In the genomic region with DNA sequence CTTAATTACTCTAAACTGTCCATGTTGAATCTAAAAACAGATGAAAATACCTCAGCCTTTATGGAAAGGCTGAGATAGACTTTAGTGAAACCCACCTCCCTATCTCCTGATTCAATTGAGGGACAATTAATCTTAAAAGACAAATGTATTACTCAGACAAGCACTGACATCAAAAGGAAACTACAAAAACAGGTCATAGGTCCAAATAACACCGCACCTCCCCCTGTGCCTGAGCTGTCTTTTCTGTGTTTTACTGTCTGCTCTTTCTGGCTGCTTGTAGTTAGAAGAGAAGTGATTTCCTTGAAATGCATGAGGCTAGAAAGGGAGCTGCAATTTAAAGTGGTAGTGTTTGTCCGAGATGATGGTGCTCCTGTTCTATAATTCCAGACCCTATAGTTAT, we compare ENCODE assay signal across 32 cellular contexts. TPM values are rescaled to one million over a fixed set of nuclear protein-coding genes. Genes with fewer than 3 reads are reported as not detected.
DNase-seq lines count a peak whose midpoint lies in the region; ATAC-seq, FAIRE-seq and TF ChIP-seq lines count a peak whose summit lies in the region.
"Had no signal": no experiment of that assay in that cellular context is flagged by ENCODE, and none has a peak within 500 bp of the region (broad histone marks: within the 10 kb centered on the region; RNA-seq: fewer than 3 reads in every experiment).

No MANE protein-coding gene starts in this region.

- no peak for TF ChIP-seq RAD21 in A549 (conservative IDR thresholded peaks at IDR 0.05 in 1 of 2, IDR thresholded peaks at IDR 0.05 in 1 of 2)

- peak overlapping the region; percentile 35 for H3K4me2 ChIP-seq in A549
- H3K4me2 ChIP-seq: SK-N-SH had no signal

- H3K27ac ChIP-seq in A549 (peak overlapping the region; percentile 17 to 42; a peak in 4 of 6 replicates), upper lobe of right lung (no peak overlapping the region)
- H3K27ac ChIP-seq: GM23248, skin epidermis had no signal

- WGBS in A549 (ENCODE audit: missing lambda C conversion rate): 79% methylated on average over 2 of the region's 2 CpGs

- peaks cover 23% of the 10 kb centered on the region; the same call in 2 of the 3 replicates for H3K9me3 ChIP-seq in A549
- peaks cover 15% of the 10 kb centered on the region for H3K9me3 ChIP-seq in upper lobe of right lung

- no peaks in the 10 kb centered on the region for H3K36me3 ChIP-seq in upper lobe of right lung

- H3K4me3 ChIP-seq in A549 (no peak overlapping the region), upper lobe of right lung (no peak overlapping the region)
- H3K4me3 ChIP-seq: GM23248, skin epidermis had no signal

- TF ChIP-seq POLR2A in A549 (IDR thresholded peaks at IDR 0.05; ENCODE audit: low read length): no peak

- intact Hi-C loops in upper lobe of right lung (cut with DNase I): no loop called here

- ATAC-seq in A549 (no peak), GM21786 (IDR thresholded peaks at IDR 0.05; ENCODE audit: unreplicated experiment) (no peak), upper lobe of right lung (no peak)
- ATAC-seq: effector memory CD8-positive, alpha-beta T cell; PC-3; stimulated activated naive B cell treated with anti-CD40 and anti-IgM and Interleukin-4, amounts not matched to agents 10 μg/mL and 1 μg/mL and 100 μg/mL, for 72 hours had no signal

- peak; percentile 64 for DNase-seq in activated effector memory CD4-positive, alpha-beta T cell treated with anti-CD3 and anti-CD28 coated beads, Interleukin-2, amount 50 U/mL, for 16 hours
- no peak for DNase-seq in activated effector memory CD4-positive, alpha-beta T cell treated with Interleukin-2 at 50 U/mL for 16 hours
- no peak for DNase-seq in A549 (ENCODE audit: low read depth in 1 of 2, low spot score in 1 of 2)
- peak; percentile 18 for DNase-seq in NCI-H69 (lab: John Stamatoyannopoulos, UW)
- peak; percentile 13 for DNase-seq in kidney tubule cell (ENCODE audit: low spot score)
- no peak for DNase-seq in upper lobe of right lung
- DNase-seq in islet precursor cell: no peak
- DNase-seq: activated B cell treated with CpG ODN at 0.5 μM for 24 hours; CD8-positive, alpha-beta memory T cell; DMS 273 treated with DMSO at 0.1 percent for 48 hours; effector memory CD8-positive, alpha-beta T cell; GM23248; MM.1S; NCI-H2029; NCI-H524; PC-3; SK-N-SH; stimulated activated naive B cell treated with anti-CD40 and anti-IgM and Interleukin-4, amounts not matched to agents 10 μg/mL and 1 μg/mL and 100 μg/mL, for 72 hours; substantia nigra had no signal

- TF ChIP-seq CTCF in A549 (IDR thresholded peaks at IDR 0.05) (no peak), upper lobe of right lung (IDR thresholded peaks at IDR 0.05) (no peak)

- H3K27me3 ChIP-seq in upper lobe of right lung: no peaks in the 10 kb centered on the region

- CTCF ChIA-PET in A549 (lab: Yijun Ruan, JAX): no interaction called here

- TF ChIP-seq EP300 in A549 (IDR thresholded peaks at IDR 0.05): no peak

- peaks cover 11% of the 10 kb centered on the region for H3K4me1 ChIP-seq in A549
- H3K4me1 ChIP-seq in upper lobe of right lung: no peaks in the 10 kb centered on the region

- POLR2A ChIA-PET in A549 (lab: Yijun Ruan, JAX): no interaction called here

- no peak for FAIRE-seq in A549 (lab: Jason Lieb, UNC)
- FAIRE-seq: islet of Langerhans had no signal

TF ChIP-seq in A549, 52 proteins besides CTCF, POLR2A, EP300 and RAD21:
- TF ChIP-seq RFX5 (IDR thresholded peaks at IDR 0.05) (no peak), BHLHE40 (IDR thresholded peaks at IDR 0.05; ENCODE audit: low read depth, low read length) (no peak), CHD2 (IDR thresholded peaks at IDR 0.05; ENCODE audit: low read length, partially characterized antibody) (no peak), HOXB5 (CRISPR knock-in tag; IDR thresholded peaks at IDR 0.05) (no peak), ZC3H11A (IDR thresholded peaks at IDR 0.05) (no peak), FOXS1 (CRISPR knock-in tag; IDR thresholded peaks at IDR 0.05) (no peak), HOXA7 (CRISPR knock-in tag; IDR thresholded peaks at IDR 0.05) (no peak), FOSB (CRISPR knock-in tag; IDR thresholded peaks at IDR 0.05) (no peak), NR3C1 (IDR thresholded peaks at IDR 0.05) (no peak), CHD4 (IDR thresholded peaks at IDR 0.05; ENCODE audit: borderline replicate concordance) (no peak), ZSCAN20 (CRISPR knock-in tag; IDR thresholded peaks at IDR 0.05) (no peak), HDAC2 (IDR thresholded peaks at IDR 0.05) (no peak), JUN (IDR thresholded peaks at IDR 0.05) (no peak), HOXB13 (CRISPR knock-in tag; IDR thresholded peaks at IDR 0.05; ENCODE audit: low read depth) (no peak), MAZ (IDR thresholded peaks at IDR 0.05; ENCODE audit: borderline replicate concordance, low read depth, low read length) (no peak), HEYL (CRISPR knock-in tag; IDR thresholded peaks at IDR 0.05) (no peak)
- TF ChIP-seq, protein P1, sequence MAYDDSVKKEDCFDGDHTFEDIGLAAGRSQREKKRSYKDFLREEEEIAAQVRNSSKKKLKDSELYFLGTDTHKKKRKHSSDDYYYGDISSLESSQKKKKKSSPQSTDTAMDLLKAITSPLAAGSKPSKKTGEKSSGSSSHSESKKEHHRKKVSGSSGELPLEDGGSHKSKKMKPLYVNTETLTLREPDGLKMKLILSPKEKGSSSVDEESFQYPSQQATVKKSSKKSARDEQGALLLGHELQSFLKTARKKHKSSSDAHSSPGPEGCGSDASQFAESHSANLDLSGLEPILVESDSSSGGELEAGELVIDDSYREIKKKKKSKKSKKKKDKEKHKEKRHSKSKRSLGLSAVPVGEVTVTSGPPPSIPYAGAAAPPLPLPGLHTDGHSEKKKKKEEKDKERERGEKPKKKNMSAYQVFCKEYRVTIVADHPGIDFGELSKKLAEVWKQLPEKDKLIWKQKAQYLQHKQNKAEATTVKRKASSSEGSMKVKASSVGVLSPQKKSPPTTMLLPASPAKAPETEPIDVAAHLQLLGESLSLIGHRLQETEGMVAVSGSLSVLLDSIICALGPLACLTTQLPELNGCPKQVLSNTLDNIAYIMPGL (CRISPR knock-in tag; IDR thresholded peaks at IDR 0.05; ENCODE audit: borderline replicate concordance): no peak
- TF ChIP-seq, protein P2, sequence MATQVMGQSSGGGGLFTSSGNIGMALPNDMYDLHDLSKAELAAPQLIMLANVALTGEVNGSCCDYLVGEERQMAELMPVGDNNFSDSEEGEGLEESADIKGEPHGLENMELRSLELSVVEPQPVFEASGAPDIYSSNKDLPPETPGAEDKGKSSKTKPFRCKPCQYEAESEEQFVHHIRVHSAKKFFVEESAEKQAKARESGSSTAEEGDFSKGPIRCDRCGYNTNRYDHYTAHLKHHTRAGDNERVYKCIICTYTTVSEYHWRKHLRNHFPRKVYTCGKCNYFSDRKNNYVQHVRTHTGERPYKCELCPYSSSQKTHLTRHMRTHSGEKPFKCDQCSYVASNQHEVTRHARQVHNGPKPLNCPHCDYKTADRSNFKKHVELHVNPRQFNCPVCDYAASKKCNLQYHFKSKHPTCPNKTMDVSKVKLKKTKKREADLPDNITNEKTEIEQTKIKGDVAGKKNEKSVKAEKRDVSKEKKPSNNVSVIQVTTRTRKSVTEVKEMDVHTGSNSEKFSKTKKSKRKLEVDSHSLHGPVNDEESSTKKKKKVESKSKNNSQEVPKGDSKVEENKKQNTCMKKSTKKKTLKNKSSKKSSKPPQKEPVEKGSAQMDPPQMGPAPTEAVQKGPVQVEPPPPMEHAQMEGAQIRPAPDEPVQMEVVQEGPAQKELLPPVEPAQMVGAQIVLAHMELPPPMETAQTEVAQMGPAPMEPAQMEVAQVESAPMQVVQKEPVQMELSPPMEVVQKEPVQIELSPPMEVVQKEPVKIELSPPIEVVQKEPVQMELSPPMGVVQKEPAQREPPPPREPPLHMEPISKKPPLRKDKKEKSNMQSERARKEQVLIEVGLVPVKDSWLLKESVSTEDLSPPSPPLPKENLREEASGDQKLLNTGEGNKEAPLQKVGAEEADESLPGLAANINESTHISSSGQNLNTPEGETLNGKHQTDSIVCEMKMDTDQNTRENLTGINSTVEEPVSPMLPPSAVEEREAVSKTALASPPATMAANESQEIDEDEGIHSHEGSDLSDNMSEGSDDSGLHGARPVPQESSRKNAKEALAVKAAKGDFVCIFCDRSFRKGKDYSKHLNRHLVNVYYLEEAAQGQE (IDR thresholded peaks at IDR 0.05): no peak
- TF ChIP-seq, protein P3, sequence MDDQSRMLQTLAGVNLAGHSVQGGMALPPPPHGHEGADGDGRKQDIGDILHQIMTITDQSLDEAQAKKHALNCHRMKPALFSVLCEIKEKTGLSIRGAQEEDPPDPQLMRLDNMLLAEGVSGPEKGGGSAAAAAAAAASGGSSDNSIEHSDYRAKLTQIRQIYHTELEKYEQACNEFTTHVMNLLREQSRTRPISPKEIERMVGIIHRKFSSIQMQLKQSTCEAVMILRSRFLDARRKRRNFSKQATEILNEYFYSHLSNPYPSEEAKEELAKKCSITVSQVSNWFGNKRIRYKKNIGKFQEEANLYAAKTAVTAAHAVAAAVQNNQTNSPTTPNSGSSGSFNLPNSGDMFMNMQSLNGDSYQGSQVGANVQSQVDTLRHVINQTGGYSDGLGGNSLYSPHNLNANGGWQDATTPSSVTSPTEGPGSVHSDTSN (IDR thresholded peaks at IDR 0.05): no peak
- TF ChIP-seq, protein P4, sequence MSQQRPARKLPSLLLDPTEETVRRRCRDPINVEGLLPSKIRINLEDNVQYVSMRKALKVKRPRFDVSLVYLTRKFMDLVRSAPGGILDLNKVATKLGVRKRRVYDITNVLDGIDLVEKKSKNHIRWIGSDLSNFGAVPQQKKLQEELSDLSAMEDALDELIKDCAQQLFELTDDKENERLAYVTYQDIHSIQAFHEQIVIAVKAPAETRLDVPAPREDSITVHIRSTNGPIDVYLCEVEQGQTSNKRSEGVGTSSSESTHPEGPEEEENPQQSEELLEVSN (IDR thresholded peaks at IDR 0.05; ENCODE audit: borderline replicate concordance, low read depth): no peak

RNA-seq across cellular contexts. Expression of a gene that starts 16.1 kb away (rescaled TPM):
- 0.52 and 0.62 TPM in 2 replicates for polyA plus RNA-seq in A549 (2011; rRNA removed)
- 0.05 and 0.12 TPM in 2 replicates for polyA plus RNA-seq in A549 (2012; cell fraction: cytosol; rRNA removed)
- polyA plus RNA-seq in A549 (2012; cell fraction: nucleus; rRNA removed): 0.36 and 0.47 TPM in 2 replicates
- 0.10 to 0.16 TPM (median 0.13 TPM) in 3 replicates for polyA plus RNA-seq in A549 (2017; fragmentation: RNase III; extraction: RNeasy Plus Mini Kit Qiagen cat#74134 plus additional on column Dnase treatment)
- polyA minus RNA-seq in A549 (2011; rRNA and poly(A)+ RNA removed): 0.78 and 0.95 TPM in 2 replicates
- total RNA-seq in upper lobe of right lung: 0.55 TPM
- total RNA-seq: activated B cell treated with CpG ODN at 0.5 μM for 24 hours; activated CD8-positive, alpha-beta memory T cell treated with anti-CD3 and anti-CD28 coated beads for 36 hours; GM23248; lower leg skin; mesothelial cell of epicardium; osteoblast; PC-3 had no signal
- polyA plus RNA-seq: AG04450; BJ; CD8-positive, alpha-beta memory T cell; esophagus; GM23248; SK-N-SH had no signal

RNA-seq across cellular contexts. Expression of a gene that starts 27.7 kb away (rescaled TPM):
- polyA plus RNA-seq in A549 (2011; rRNA removed) (1.1 and 1.2 TPM in 2 replicates), A549 (2017; fragmentation: RNase III; extraction: RNeasy Plus Mini Kit Qiagen cat#74134 plus additional on column Dnase treatment) (0.37 to 0.58 TPM (median 0.54 TPM) in 3 replicates)
- 0.34 and 0.60 TPM in 2 replicates for polyA plus RNA-seq in A549 (2012; cell fraction: cytosol; rRNA removed)
- 0.25 and 0.26 TPM in 2 replicates for polyA plus RNA-seq in A549 (2012; cell fraction: nucleus; rRNA removed)
- 0.45 and 0.49 TPM in 2 replicates for polyA minus RNA-seq in A549 (2011; rRNA and poly(A)+ RNA removed)
- total RNA-seq in upper lobe of right lung: not detected
- total RNA-seq: activated B cell treated with CpG ODN at 0.5 μM for 24 hours; activated CD8-positive, alpha-beta memory T cell treated with anti-CD3 and anti-CD28 coated beads for 36 hours; CD8-positive, alpha-beta memory T cell; GM23248; lower leg skin; mesothelial cell of epicardium; osteoblast; PC-3; renal cortical epithelial cell; T-helper 1 cell treated with Interleukin-12 subunit alpha and Interleukin-12 subunit beta and Interleukin-4 antibody, amounts not matched to agents 30 ng/mL and 1 ng/mL, for 36 hours had no signal
- polyA plus RNA-seq: adipose tissue; AG04450; BJ; CD8-positive, alpha-beta memory T cell; esophagus; GM23248; SK-N-SH had no signal

Comparison
In these comparisons a context has a peak if more than half of its experiments do, and no peak if none do; other contexts are left out.
1. DNase-seq: peak in activated effector memory CD4-positive, alpha-beta T cell treated with anti-CD3 and anti-CD28 coated beads, Interleukin-2, amount 50 U/mL, for 16 hours (single experiment), NCI-H69 (single experiment) and kidney tubule cell (single experiment); none in activated effector memory CD4-positive, alpha-beta T cell treated with Interleukin-2 at 50 U/mL for 16 hours (single experiment), A549 (0 of 2), upper lobe of right lung (single experiment) and islet precursor cell (single experiment).